Comparison of ENCODE assay signal across 8 cellular contexts in genomic region chr12:57771873-57772428, GRCh38. TPM values are rescaled to one million over a fixed set of nuclear protein-coding genes. Genes with fewer than 3 reads are reported as not detected.
A peak's percentile ranks its signal among the peaks of the same experiment; 100 is the strongest.
DNase-seq lines count a peak whose midpoint lies in the region; ATAC-seq, FAIRE-seq and TF ChIP-seq lines count a peak whose summit lies in the region.

Gene METTL1 (minus strand): TSS chr12:57772105. CDS start chr12:57772083, 22 bp downstream.

- H3K36me3 ChIP-seq in BE2C (peaks cover 24% of the 10 kb centered on the region), left lung (peaks cover 0 to 28% of the 10 kb centered on the region in 2 donors)

- intact Hi-C loops in dendritic cell treated with granulocyte-macrophage colony-stimulating factor and Interleukin-4, amounts not matched to agents 40 ng/mL and 50 ng/mL, for 4 days (cut with micrococcal nuclease), result loop anchor here (2.0 kb wide), 1 partner anchor 15 kb away; no protein-coding TSS in a partner anchor
- intact Hi-C loops in left lung (cut with DNase I), result no loop called here

- H3K9me3 Mint-ChIP-seq in dendritic cell treated with granulocyte-macrophage colony-stimulating factor and Interleukin-4, amounts not matched to agents 40 ng/mL and 50 ng/mL, for 4 days, result no peaks in the 10 kb centered on the region

- FAIRE-seq in GM19239 (lab: Jason Lieb, UNC), result peak; percentile 94

- DNase-seq in BE2C (peak; percentile 96), GM19239 (ENCODE audit: insufficient read length, low spot score) (peak; percentile 92), NCI-H524 treated with DMSO at 0.1 percent for 48 hours (lab: John Stamatoyannopoulos, UW) (peak; percentile 60), left lung (peak; percentile 95 to 96)
- DNase-seq in activated CD4-positive, alpha-beta T cell treated with anti-CD3 and anti-CD28 coated beads, Interleukin-2, amount 50 U/mL, for 1 hour, result peak; percentile 87
- peak; percentile 87 to 88 for DNase-seq in stimulated activated CD4-positive, alpha-beta T cell treated with anti-CD3 and anti-CD28 coated beads, Interleukin-2, amount 100 ng/mL, for 48 hours

- TF ChIP-seq CTCF in BE2C (IDR thresholded peaks at IDR 0.05; ENCODE audit: low read depth, low read length) (no peak), left lung (IDR thresholded peaks at IDR 0.05) (no peak)

- H3K4me1 ChIP-seq in BE2C, result peaks cover 2% of the 10 kb centered on the region; the same call in 1 of the 2 replicates
- H3K4me1 ChIP-seq in left lung, result peaks cover 9 to 50% of the 10 kb centered on the region in 2 donors

- peaks cover 81% of the 10 kb centered on the region for H3K4me1 Mint-ChIP-seq in dendritic cell treated with granulocyte-macrophage colony-stimulating factor and Interleukin-4, amounts not matched to agents 40 ng/mL and 50 ng/mL, for 4 days (ENCODE audit: low read depth)

- H3K4me3 ChIP-seq in BE2C (ENCODE audit: low read depth, low read length), result peak within 1 kb of the TSS; percentile 96
- peak within 1 kb of the TSS; percentile 76 to 79 for H3K4me3 ChIP-seq in left lung

- H3K27me3 Mint-ChIP-seq in dendritic cell treated with granulocyte-macrophage colony-stimulating factor and Interleukin-4, amounts not matched to agents 40 ng/mL and 50 ng/mL, for 4 days, result peaks cover 14% of the 10 kb centered on the region

- peaks cover 61% of the 10 kb centered on the region for H3K36me3 Mint-ChIP-seq in dendritic cell treated with granulocyte-macrophage colony-stimulating factor and Interleukin-4, amounts not matched to agents 40 ng/mL and 50 ng/mL, for 4 days (ENCODE audit: low read depth)

- no peaks in the 10 kb centered on the region for H3K9me3 ChIP-seq in BE2C
- no peaks in the 10 kb centered on the region for H3K9me3 ChIP-seq in left lung

- H3K27ac Mint-ChIP-seq in dendritic cell treated with granulocyte-macrophage colony-stimulating factor and Interleukin-4, amounts not matched to agents 40 ng/mL and 50 ng/mL, for 4 days, result peak within 1 kb of the TSS; percentile 92

- H3K4me3 Mint-ChIP-seq in dendritic cell treated with granulocyte-macrophage colony-stimulating factor and Interleukin-4, amounts not matched to agents 40 ng/mL and 50 ng/mL, for 4 days, result peak within 1 kb of the TSS; percentile 92

- H3K27ac ChIP-seq in left lung, result peak within 1 kb of the TSS; percentile 88 to 92

- ATAC-seq in HG03457 (IDR thresholded peaks at IDR 0.05; ENCODE audit: unreplicated experiment), result peak; percentile 68
- peak; percentile 95 for ATAC-seq in left lung

- H3K27me3 ChIP-seq in BE2C, result peaks cover 2% of the 10 kb centered on the region; the same call in 1 of the 2 replicates
- H3K27me3 ChIP-seq in left lung, result peaks cover 0 to 9% of the 10 kb centered on the region in 2 donors

RNA-seq across cellular contexts. Expression of gene METTL1, which starts in this region (rescaled TPM):
- 141 TPM for polyA plus RNA-seq in BE2C (2012; ENCODE audit: insufficient read depth, insufficient read length, low read depth)
- total RNA-seq in left lung, result 10 to 100 TPM; 17.3 to 39.2 TPM

Comparison
In these comparisons a context has a peak if more than half of its experiments do, and no peak if none do; other contexts are left out.
1. Peak in every context shown above with its lines: DNase-seq, ATAC-seq, H3K4me3 ChIP-seq and H3K27ac ChIP-seq.